ENCODE assay signal across 18 cellular contexts in genomic region chr2:25920786-25921390, GRCh38. TPM values are rescaled to one million over a fixed set of nuclear protein-coding genes. Genes with fewer than 3 reads are reported as not detected.
DNase-seq lines count a peak whose midpoint lies in the region; ATAC-seq, FAIRE-seq and TF ChIP-seq lines count a peak whose summit lies in the region.
"Had no signal": no experiment of that assay in that cellular context is flagged by ENCODE, and none has a peak within 500 bp of the region (broad histone marks: within the 10 kb centered on the region; RNA-seq: fewer than 3 reads in every experiment).

No MANE protein-coding gene starts in this region.

- H3K36me3 Mint-ChIP-seq in endodermal cell (ENCODE audit: low read depth): no peaks in the 10 kb centered on the region
- H3K36me3 Mint-ChIP-seq: CD8-positive, alpha-beta memory T cell had no signal

- no peak overlapping the region for H3K27ac ChIP-seq in HepG2 (ENCODE audit: extremely low read length, insufficient read depth, low read length)
- no peak overlapping the region for H3K27ac ChIP-seq in right lobe of liver
- H3K27ac ChIP-seq in endodermal cell (ENCODE audit: low read depth, low read length): no peak overlapping the region
- no peak overlapping the region for H3K27ac ChIP-seq in mesenchymal stem cell (ENCODE audit: low read length, poor library complexity, severe bottlenecking)
- H3K27ac ChIP-seq in MM.1S (ENCODE audit: low read length): no peak overlapping the region
- H3K27ac ChIP-seq: 22Rv1, BLaER1, HL-60 had no signal

- no peaks in the 10 kb centered on the region for H3F3A ChIP-seq in MM.1S (ENCODE audit: insufficient read depth, low read length)

- POLR2A ChIA-PET in HepG2 (lab: Yijun Ruan, JAX): interaction anchor here (0.6 kb wide), 1 partner anchor 25 kb away, joined by 3 read pairs; no protein-coding TSS in a partner anchor

- TF ChIP-seq POLR2A in HepG2 (IDR thresholded peaks at IDR 0.05; ENCODE audit: insufficient read depth in 1 of 2, low read depth in 2 of 2, low read length in 2 of 2) (no peak), right lobe of liver (IDR thresholded peaks at IDR 0.05) (no peak)

- H3K4ac ChIP-seq in mesenchymal stem cell (ENCODE audit: low read depth in 1 of 2, low read length in 2 of 2): no peak overlapping the region

- no peak overlapping the region for H2AFZ ChIP-seq in HepG2 (ENCODE audit: low read length)
- H2AFZ ChIP-seq in mesenchymal stem cell (ENCODE audit: low read depth, low read length): no peak overlapping the region
- no peak overlapping the region for H2AFZ ChIP-seq in MM.1S (ENCODE audit: low read length)

- no peak for FAIRE-seq in HepG2 (lab: Jason Lieb, UNC)
- FAIRE-seq: GM12878, GM18507, H54 had no signal

- no peak overlapping the region for H3K4me2 ChIP-seq in HepG2 (ENCODE audit: low read depth, low read length)
- no peak overlapping the region for H3K4me2 ChIP-seq in mesenchymal stem cell (ENCODE audit: low read length, poor library complexity, severe bottlenecking)
- no peak overlapping the region for H3K4me2 ChIP-seq in MM.1S (ENCODE audit: low read depth, low read length)
- H3K4me2 ChIP-seq: BLaER1 had no signal

- H3K4me1 ChIP-seq in HepG2 (ENCODE audit: insufficient read depth, low read length) (peaks cover 11% of the 10 kb centered on the region), right lobe of liver (no peaks in the 10 kb centered on the region), endodermal cell (ENCODE audit: control insufficient read depth, insufficient read depth, low read length) (no peaks in the 10 kb centered on the region), mesenchymal stem cell (ENCODE audit: control insufficient read depth, insufficient read depth, low read depth, low read length) (no peaks in the 10 kb centered on the region), MM.1S (ENCODE audit: low read length) (peaks cover 11% of the 10 kb centered on the region)
- H3K4me1 ChIP-seq: Caco-2 had no signal

- H3K4me3 ChIP-seq in HepG2 (replicated peaks in 1 of 3; ENCODE audit: insufficient read depth in 1 of 3, low read depth in 2 of 3, low read length in 3 of 3) (no peak overlapping the region), right lobe of liver (no peak overlapping the region), endodermal cell (ENCODE audit: low read length) (no peak overlapping the region), mesenchymal stem cell (ENCODE audit: insufficient read depth in 1 of 2, low read depth in 1 of 2, low read length in 2 of 2) (no peak overlapping the region), MM.1S (ENCODE audit: low read length) (no peak overlapping the region)
- H3K4me3 ChIP-seq: BLaER1, GM12878 had no signal

- no peaks in the 10 kb centered on the region for H3K9me2 ChIP-seq in MM.1S (replicated peaks; ENCODE audit: insufficient read depth, low read length)

- WGBS in HepG2 (ENCODE audit: low lambda C conversion rate): 46% methylated on average over 12 of the region's 12 CpGs
- 60% methylated on average over 5 of the region's 12 CpGs for WGBS in right lobe of liver (ENCODE audit: insufficient coverage, low coverage, low lambda C conversion rate, missing lambda C conversion rate)
- 67% methylated on average over 6 to 12 of the region's 12 CpGs for WGBS in endodermal cell (ENCODE audit: insufficient coverage in 1 of 2, insufficient read length in 1 of 2), 2 experiments
- WGBS in mesenchymal stem cell: 84% methylated on average over 11 of the region's 12 CpGs

- H2BK15ac ChIP-seq in mesenchymal stem cell (ENCODE audit: low read depth, poor library complexity, severe bottlenecking): no peak overlapping the region

- no peak for DNase-seq in HepG2 (ENCODE audit: low spot score)
- no peak for DNase-seq in right lobe of liver
- peak; percentile 80 for DNase-seq in endodermal cell
- DNase-seq in mesenchymal stem cell: no peak
- no peak for DNase-seq in MM.1S
- no peak for DNase-seq in DMS153 (lab: John Stamatoyannopoulos, UW)
- DNase-seq: AML-193; Caco-2; CD8-positive, alpha-beta memory T cell; DMS53 had no signal

- in situ Hi-C loops in HepG2 (cut with HindIII; ENCODE audit: extremely low pct_ligation_motif_present, low pct_unique_long_range_greater_than_20kb): no loop called here

- peaks cover 7% of the 10 kb centered on the region for H3K9me3 Mint-ChIP-seq in endodermal cell
- H3K9me3 Mint-ChIP-seq: CD8-positive, alpha-beta memory T cell had no signal

- no peak overlapping the region for H3K18ac ChIP-seq in mesenchymal stem cell (ENCODE audit: low read depth in 1 of 2, low read length in 2 of 2)

- H2AK5ac ChIP-seq in mesenchymal stem cell (ENCODE audit: low read length, severe bottlenecking): no peak overlapping the region

- intact Hi-C loops in HepG2 (cut with micrococcal nuclease; ENCODE audit: unreplicated experiment) (no loop called here), right lobe of liver (cut with DNase I) (no loop called here)

- H3K14ac ChIP-seq in mesenchymal stem cell (ENCODE audit: low read length in 2 of 2): no peak overlapping the region

- H3K36me3 ChIP-seq in HepG2 (replicated peaks in 1 of 2; ENCODE audit: control insufficient read depth in 1 of 2, insufficient read depth in 2 of 2, low read length in 2 of 2) (no peaks in the 10 kb centered on the region), right lobe of liver (no peaks in the 10 kb centered on the region), endodermal cell (ENCODE audit: control insufficient read depth, insufficient read depth, low read length) (no peaks in the 10 kb centered on the region), mesenchymal stem cell (ENCODE audit: control insufficient read depth in 1 of 2, insufficient read depth in 2 of 2, low read depth in 1 of 2, low read length in 2 of 2) (no peaks in the 10 kb centered on the region), MM.1S (replicated peaks; ENCODE audit: insufficient read depth, low read length) (no peaks in the 10 kb centered on the region)

- H2BK12ac ChIP-seq in mesenchymal stem cell (ENCODE audit: low read length in 2 of 2): peak overlapping the region; percentile 49 to 90

- TF ChIP-seq EP300 in HepG2 (IDR thresholded peaks at IDR 0.05; ENCODE audit: low read depth in 2 of 2, low read length in 2 of 2): no peak
- TF ChIP-seq EP300 in HepG2 (CRISPR knock-in tag; IDR thresholded peaks at IDR 0.05; ENCODE audit: borderline replicate concordance): no peak

- H3K4me3 Mint-ChIP-seq in endodermal cell: no peak overlapping the region
- H3K4me3 Mint-ChIP-seq: CD8-positive, alpha-beta memory T cell had no signal

- no peak overlapping the region for H4K91ac ChIP-seq in mesenchymal stem cell (ENCODE audit: low read length)

- no peak overlapping the region for H4K8ac ChIP-seq in mesenchymal stem cell (ENCODE audit: low read length)

- no peaks in the 10 kb centered on the region for H3K79me1 ChIP-seq in mesenchymal stem cell (replicated peaks; ENCODE audit: low read length, poor library complexity, severe bottlenecking)

- TF ChIP-seq CTCF in HepG2 (CRISPR knock-in tag; IDR thresholded peaks at IDR 0.05) (no peak), right lobe of liver (IDR thresholded peaks at IDR 0.05) (no peak), endodermal cell (conservative IDR thresholded peaks at IDR 0.05) (no peak), MM.1S (IDR thresholded peaks at IDR 0.05; ENCODE audit: low read length) (no peak)

- H3K27ac Mint-ChIP-seq in endodermal cell: no peak overlapping the region
- H3K27ac Mint-ChIP-seq: CD8-positive, alpha-beta memory T cell had no signal

- H3K9ac ChIP-seq in HepG2 (ENCODE audit: insufficient read depth, low read depth, low read length): no peak overlapping the region
- no peak overlapping the region for H3K9ac ChIP-seq in endodermal cell (ENCODE audit: extremely low read depth, low read length, poor library complexity, severe bottlenecking)
- H3K9ac ChIP-seq in mesenchymal stem cell (ENCODE audit: low read length): no peak overlapping the region
- H3K9ac ChIP-seq in MM.1S (ENCODE audit: low read length): no peak overlapping the region
- H3K9ac ChIP-seq: BLaER1 had no signal

- CTCF ChIA-PET in HepG2 (lab: Yijun Ruan, JAX; ENCODE audit: low intra/inter-chr PET ratio, low total read pairs): no interaction called here

- no peaks in the 10 kb centered on the region for H3K4me1 Mint-ChIP-seq in endodermal cell

- H3K79me2 ChIP-seq in HepG2 (ENCODE audit: insufficient read depth, low read length): no peaks in the 10 kb centered on the region
- no peaks in the 10 kb centered on the region for H3K79me2 ChIP-seq in MM.1S (ENCODE audit: low read length)

- H4K20me1 ChIP-seq in HepG2 (ENCODE audit: insufficient read depth, low read length) (no peaks in the 10 kb centered on the region), MM.1S (ENCODE audit: insufficient read depth, low read length) (no peaks in the 10 kb centered on the region)
- H4K20me1 ChIP-seq: BLaER1 had no signal

- no peak overlapping the region for H3K23ac ChIP-seq in mesenchymal stem cell (ENCODE audit: low read length in 2 of 2)

- no peak for TF ChIP-seq RAD21 in HepG2 (CRISPR knock-in tag; IDR thresholded peaks at IDR 0.05)

- H3K9me3 ChIP-seq in HepG2 (ENCODE audit: low read length) (no peaks in the 10 kb centered on the region), right lobe of liver (no peaks in the 10 kb centered on the region), endodermal cell (ENCODE audit: control insufficient read depth, low read length) (peaks cover 5% of the 10 kb centered on the region), mesenchymal stem cell (ENCODE audit: control insufficient read depth, low read length) (no peaks in the 10 kb centered on the region), MM.1S (replicated peaks; ENCODE audit: insufficient read depth, low read length) (no peaks in the 10 kb centered on the region)
- H3K9me3 ChIP-seq: BLaER1, Caco-2 had no signal

- H3K27me3 ChIP-seq in HepG2 (ENCODE audit: control insufficient read depth in 1 of 2, insufficient read depth in 2 of 2, low read length in 2 of 2) (no peaks in the 10 kb centered on the region; a peak in 1 of 5 replicates), right lobe of liver (no peaks in the 10 kb centered on the region), endodermal cell (ENCODE audit: control insufficient read depth, insufficient read depth, low read length, poor library complexity, severe bottlenecking) (no peaks in the 10 kb centered on the region), mesenchymal stem cell (ENCODE audit: control insufficient read depth in 1 of 2, insufficient read depth in 1 of 2, low read length in 2 of 2) (no peaks in the 10 kb centered on the region), MM.1S (replicated peaks; ENCODE audit: insufficient read depth, low read length) (no peaks in the 10 kb centered on the region)
- H3K27me3 ChIP-seq: BLaER1 had no signal

- no peak overlapping the region for H2BK120ac ChIP-seq in mesenchymal stem cell (ENCODE audit: low read depth, low read length)

- no peaks in the 10 kb centered on the region for H3K27me3 Mint-ChIP-seq in endodermal cell (ENCODE audit: insufficient read depth)

- ATAC-seq in HepG2 (no peak), right lobe of liver (no peak), HG03196 (IDR thresholded peaks at IDR 0.05; ENCODE audit: unreplicated experiment) (no peak), HG03378 (IDR thresholded peaks at IDR 0.05; ENCODE audit: unreplicated experiment) (no peak)
- ATAC-seq: GM12878 had no signal

- no peak overlapping the region for H2BK5ac ChIP-seq in mesenchymal stem cell (ENCODE audit: low read depth, low read length, poor library complexity, severe bottlenecking)

- no TSS peak for BruUV-seq in HepG2 (replicated peaks; lab: Mats Ljungman, UMichigan)

RNA-seq across cellular contexts. Expression of gene ASXL2, which starts 42.6 kb away (rescaled TPM):
- total RNA-seq in HepG2 (2016; rRNA removed; fragmentation: Illumina TruSeq; extraction: Trizol) (12.1 and 20.6 TPM in 2 replicates), right lobe of liver (10 to 100 TPM in 5 of 6 experiments, 1 to 10 TPM in 1; 9.1 to 13.4 (median 12.0) TPM), endodermal cell (10 to 100 TPM; 33.2 to 41.7 TPM)
- total RNA-seq in HepG2 (2016; cell fraction: cytosol; rRNA removed; fragmentation: Illumina TruSeq; extraction: Trizol; ENCODE audit: low read depth): 10.5 and 13.0 TPM in 2 replicates
- 11.7 and 17.6 TPM in 2 replicates for total RNA-seq in HepG2 (2016; cell fraction: insoluble cytoplasmic fraction; rRNA removed; fragmentation: Illumina TruSeq; extraction: Trizol)
- 6.6 and 10.3 TPM in 2 replicates for total RNA-seq in HepG2 (2016; cell fraction: membrane; rRNA removed; fragmentation: Illumina TruSeq; extraction: Trizol)
- 17.4 and 19.6 TPM in 2 replicates for total RNA-seq in HepG2 (2016; cell fraction: nucleus; rRNA removed; fragmentation: Illumina TruSeq; extraction: Trizol)
- 15.3 and 19.2 TPM in 2 replicates for polyA plus RNA-seq in HepG2 (2011; rRNA removed)
- 9.0 and 11.6 TPM in 2 replicates for polyA plus RNA-seq in HepG2 (2011; cell fraction: cytosol; rRNA removed)
- polyA plus RNA-seq in HepG2 (2011; cell fraction: nucleus; rRNA removed): 13.3 and 14.0 TPM in 2 replicates
- 14.6 and 15.3 TPM in 2 replicates for polyA plus RNA-seq in HepG2 (2012)
- 0.40 and 0.42 TPM in 2 replicates for polyA plus RNA-seq in HepG2 (2016; cell fraction: cytosol; fragmentation: Illumina TruSeq; extraction: Trizol; ENCODE audit: low read depth)
- 12.3 and 15.6 TPM in 2 replicates for polyA plus RNA-seq in HepG2 (2016; cell fraction: insoluble cytoplasmic fraction; fragmentation: Illumina TruSeq; extraction: Trizol; ENCODE audit: low read depth)
- polyA plus RNA-seq in HepG2 (2016; cell fraction: membrane; fragmentation: Illumina TruSeq; extraction: Trizol; ENCODE audit: low read depth): 1.3 and 1.6 TPM in 2 replicates
- polyA plus RNA-seq in HepG2 (2016; cell fraction: nucleus; fragmentation: Illumina TruSeq; extraction: Trizol; ENCODE audit: insufficient read depth, low read depth): 17.3 and 20.1 TPM in 2 replicates
- polyA minus RNA-seq in HepG2 (2011; rRNA and poly(A)+ RNA removed; ENCODE audit: low replicate concordance): 21.4 and 25.2 TPM in 2 replicates
- 22.2 and 26.1 TPM in 2 replicates for polyA minus RNA-seq in HepG2 (2011; cell fraction: cytosol; rRNA and poly(A)+ RNA removed)
- polyA minus RNA-seq in HepG2 (2011; cell fraction: nucleus; rRNA and poly(A)+ RNA removed): 39.1 and 42.6 TPM in 2 replicates
- 9.5 TPM for polyA plus RNA-seq in endodermal cell (2013, experiment 1 of 2)
- 10.1 TPM for polyA plus RNA-seq in endodermal cell (2013, experiment 2 of 2)
- 12.3 TPM for polyA plus RNA-seq in mesenchymal stem cell (2013, experiment 1 of 2)
- polyA plus RNA-seq in mesenchymal stem cell (2013, experiment 2 of 2): 11.7 TPM
